In the genomic region with DNA sequence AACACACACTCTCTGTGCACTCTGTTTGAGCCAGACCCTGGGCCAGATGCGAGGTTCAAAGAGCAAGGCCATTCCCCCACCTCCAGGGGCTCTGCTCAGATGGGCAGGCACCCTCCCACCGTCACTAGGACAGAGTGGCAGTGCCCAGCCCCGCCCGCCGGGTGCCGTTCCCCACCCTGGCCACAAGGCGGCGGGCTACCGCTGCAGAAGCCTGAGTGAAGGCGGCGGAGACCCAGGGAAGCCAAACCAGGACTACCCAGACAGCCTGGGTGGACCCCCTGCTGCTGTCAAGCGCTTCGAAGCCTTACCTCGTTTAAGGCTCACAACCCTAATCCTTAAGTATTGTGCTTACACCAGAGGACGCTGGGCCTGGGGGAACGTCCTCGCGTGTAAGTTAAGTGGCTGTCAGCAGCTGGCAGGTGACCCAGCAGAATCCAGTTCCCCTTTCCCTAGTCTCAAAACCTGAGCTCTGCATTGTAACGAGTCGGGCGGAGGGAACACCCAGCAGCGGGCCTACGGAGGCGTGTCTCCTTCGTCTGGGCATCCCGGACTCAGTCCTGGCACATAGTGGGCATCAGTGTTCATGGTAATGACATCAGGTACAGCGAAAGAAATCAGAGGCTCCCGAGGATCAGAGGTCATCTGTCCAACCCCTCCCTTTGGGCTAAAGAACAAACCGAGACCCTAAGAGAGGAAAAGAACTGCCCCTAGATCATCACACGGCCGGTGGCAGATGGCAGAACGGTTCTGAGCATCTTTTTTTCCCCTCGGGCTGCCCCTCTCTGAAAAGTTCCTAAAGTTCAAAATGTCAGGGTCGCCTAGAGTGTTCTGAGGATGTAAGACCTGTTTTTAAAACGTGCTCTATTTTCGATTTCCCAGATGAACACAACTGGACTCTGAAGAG, we compare ENCODE assay signal across 8 cellular contexts. TPM values are rescaled to one million over a fixed set of nuclear protein-coding genes. Genes with fewer than 3 reads are reported as not detected.
DNase-seq lines count a peak whose midpoint lies in the region; ATAC-seq, FAIRE-seq and TF ChIP-seq lines count a peak whose summit lies in the region.

No MANE protein-coding gene starts in this region.

- peaks cover 2 to 43% of the 10 kb centered on the region in 2 experiments; a peak in 4 of 5 replicates for H3K27me3 ChIP-seq in HepG2 (ENCODE audit: control insufficient read depth in 1 of 2, insufficient read depth in 2 of 2, low read length in 2 of 2)

- no peaks in the 10 kb centered on the region for H3K9me3 Mint-ChIP-seq in activated CD4-positive, alpha-beta T cell treated with anti-CD3 and anti-CD28 coated beads for 36 hours (ENCODE audit: low read depth)

- H3K27me3 Mint-ChIP-seq in activated CD4-positive, alpha-beta T cell treated with anti-CD3 and anti-CD28 coated beads for 36 hours, result peaks cover 6% of the 10 kb centered on the region

- peak; percentile 89 for TF ChIP-seq RAD21 in HepG2 (CRISPR knock-in tag; IDR thresholded peaks at IDR 0.05)

- H3K4me1 ChIP-seq in HepG2 (ENCODE audit: insufficient read depth, low read length), result peaks cover 71% of the 10 kb centered on the region

- H3K79me2 ChIP-seq in HepG2 (ENCODE audit: insufficient read depth, low read length), result peaks cover 19% of the 10 kb centered on the region

- peak overlapping the region; percentile 93 for H3K4me2 ChIP-seq in HepG2 (ENCODE audit: low read depth, low read length)

- H3K9me3 ChIP-seq in HepG2 (ENCODE audit: low read length), result no peaks in the 10 kb centered on the region

- no peak overlapping the region for H3K27ac Mint-ChIP-seq in activated CD4-positive, alpha-beta T cell treated with anti-CD3 and anti-CD28 coated beads for 36 hours

- H3K4me1 Mint-ChIP-seq in activated CD4-positive, alpha-beta T cell treated with anti-CD3 and anti-CD28 coated beads for 36 hours, result peaks cover 21% of the 10 kb centered on the region

- H4K20me1 ChIP-seq in HepG2 (ENCODE audit: insufficient read depth, low read length), result 0 out of 2 replicates have a peak, but pooled peaks cover 4% of the 10 kb centered on the region

- peak; percentile 99 for TF ChIP-seq CTCF in GM12874 (IDR thresholded peaks at IDR 0.05; ENCODE audit: insufficient read depth, low read depth, low read length)
- TF ChIP-seq CTCF in HepG2 (CRISPR knock-in tag; IDR thresholded peaks at IDR 0.05), result peak; percentile 100

- 4% methylated on average over 21 of the region's 36 CpGs for WGBS in HepG2 (ENCODE audit: low lambda C conversion rate)

- BruUV-seq in HepG2 (replicated peaks; lab: Mats Ljungman, UMichigan), result no TSS peak

- TF ChIP-seq EP300 in HepG2 (IDR thresholded peaks at IDR 0.05; ENCODE audit: low read depth in 2 of 2, low read length in 2 of 2) (no peak), HepG2 (CRISPR knock-in tag; IDR thresholded peaks at IDR 0.05; ENCODE audit: borderline replicate concordance) (no peak)

- H3K4me3 Mint-ChIP-seq in activated CD4-positive, alpha-beta T cell treated with anti-CD3 and anti-CD28 coated beads for 36 hours, result peak overlapping the region; percentile 9

- H3K27ac ChIP-seq in HepG2 (ENCODE audit: extremely low read length, insufficient read depth, low read length), result no peak overlapping the region

- H3K4me3 ChIP-seq in HepG2 (replicated peaks in 1 of 3; ENCODE audit: insufficient read depth in 1 of 3, low read depth in 2 of 3, low read length in 3 of 3), result peak overlapping the region; percentile 18 to 66 (median 48)

- DNase-seq in NCI-H460 (ENCODE audit: extremely low read depth, low read depth) (peak; percentile 61), cerebellum (ENCODE audit: low spot score) (peak; percentile 84), HepG2 (ENCODE audit: low spot score) (peak; percentile 67)
- peak; percentile 88 for DNase-seq in activated CD4-positive, alpha-beta T cell treated with anti-CD3 and anti-CD28 coated beads for 36 hours
- peak; percentile 35 to 76 (median 60) for DNase-seq in stimulated activated CD4-positive, alpha-beta T cell treated with anti-CD3 and anti-CD28 coated beads, TNF-alpha, amount 100 ng/mL, for 1 hour (ENCODE audit: low read depth in 3 of 3, low spot score in 1 of 3)

- intact Hi-C loops in activated CD4-positive, alpha-beta T cell treated with anti-CD3 and anti-CD28 coated beads for 36 hours (cut with DNase I, micrococcal nuclease), result loop anchor here (5.0 to 10.0 kb wide), 2 partner anchors 164 to 406 kb away; no protein-coding TSS in a partner anchor
- intact Hi-C loops in HepG2 (cut with micrococcal nuclease; ENCODE audit: unreplicated experiment), result loop anchor here (5.0 kb wide), 1 partner anchor 376 kb away; a partner anchor contains a TSS

- ATAC-seq in HG03135 (IDR thresholded peaks at IDR 0.05; ENCODE audit: unreplicated experiment), result peak; percentile 45
- peak; percentile 79 for ATAC-seq in activated CD4-positive, alpha-beta T cell treated with anti-CD3 and anti-CD28 coated beads for 36 hours
- ATAC-seq in HepG2, result peak; percentile 33
- ATAC-seq in GM21526 (IDR thresholded peaks at IDR 0.05; ENCODE audit: low FRiP score, unreplicated experiment), result no peak

- CTCF ChIA-PET in activated CD4-positive, alpha-beta T cell treated with anti-CD3 and anti-CD28 coated beads for 36 hours (lab: Charles Lee), result interaction anchor here (0.6 to 1.7 kb wide), 9 partner anchors 14 to 427 kb away, joined by 3 to 6 read pairs (median 4); no protein-coding TSS in a partner anchor
- CTCF ChIA-PET in HepG2 (lab: Yijun Ruan, JAX; ENCODE audit: low intra/inter-chr PET ratio, low total read pairs), result interaction anchor here (1.2 to 2.3 kb wide), 2 partner anchors 33 to 35 kb away, joined by 3 to 11 read pairs; no protein-coding TSS in a partner anchor

- H2AFZ ChIP-seq in HepG2 (ENCODE audit: low read length), result no peak overlapping the region

- no peak overlapping the region for H3K9ac ChIP-seq in HepG2 (ENCODE audit: insufficient read depth, low read depth, low read length)

- no peak for TF ChIP-seq POLR2A in HepG2 (IDR thresholded peaks at IDR 0.05; ENCODE audit: insufficient read depth in 1 of 2, low read depth in 2 of 2, low read length in 2 of 2)

- POLR2A ChIA-PET in activated CD4-positive, alpha-beta T cell treated with anti-CD3 and anti-CD28 coated beads for 36 hours (lab: Charles Lee), result no interaction called here
- POLR2A ChIA-PET in HepG2 (lab: Yijun Ruan, JAX), result interaction anchor here (5.8 kb wide), 1 partner anchor 20 kb away, joined by 79 read pairs; no protein-coding TSS in a partner anchor

- in situ Hi-C loops in HepG2 (cut with HindIII; ENCODE audit: extremely low pct_ligation_motif_present, low pct_unique_long_range_greater_than_20kb), result no loop called here

- no peaks in the 10 kb centered on the region for H3K36me3 Mint-ChIP-seq in activated CD4-positive, alpha-beta T cell treated with anti-CD3 and anti-CD28 coated beads for 36 hours (ENCODE audit: low read depth)

- no peaks in the 10 kb centered on the region for H3K36me3 ChIP-seq in HepG2 (replicated peaks in 1 of 2; ENCODE audit: control insufficient read depth in 1 of 2, insufficient read depth in 2 of 2, low read length in 2 of 2)

- peak; percentile 49 for FAIRE-seq in HepG2 (lab: Jason Lieb, UNC)

TF ChIP-seq in HepG2, 621 proteins besides CTCF, POLR2A, EP300 and RAD21 (continues in another document):
- TF ChIP-seq, protein P1, sequence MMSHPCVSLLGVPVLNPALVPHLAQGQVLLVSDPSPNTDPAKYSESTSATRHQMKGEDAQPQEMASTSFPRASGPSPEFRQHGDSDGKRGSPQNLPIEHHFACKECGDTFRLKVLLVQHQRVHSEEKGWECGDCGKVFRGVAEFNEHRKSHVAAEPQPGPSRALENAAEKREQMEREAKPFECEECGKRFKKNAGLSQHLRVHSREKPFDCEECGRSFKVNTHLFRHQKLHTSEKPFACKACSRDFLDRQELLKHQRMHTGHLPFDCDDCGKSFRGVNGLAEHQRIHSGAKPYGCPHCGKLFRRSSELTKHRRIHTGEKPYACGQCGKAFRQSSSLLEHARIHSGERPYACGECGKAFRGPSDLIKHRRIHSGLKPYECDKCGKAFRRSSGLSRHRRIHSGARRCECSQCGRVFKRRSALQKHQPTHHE (CRISPR knock-in tag; IDR thresholded peaks at IDR 0.05; ENCODE audit: borderline replicate concordance), result no peak

RNA-seq across cellular contexts. Expression of a gene that starts 4.4 kb away (rescaled TPM):
- 3.5 and 4.5 TPM in 2 replicates for total RNA-seq in NCI-H460 (2014; rRNA removed; shearing (Covaris generic))
- 20.2 and 32.4 TPM in 2 replicates for polyA plus RNA-seq in NCI-H460 (2014; cell fraction: nucleus; rRNA removed)
- 10 to 100 TPM; 43.2 to 43.5 TPM for total RNA-seq in activated CD4-positive, alpha-beta T cell treated with anti-CD3 and anti-CD28 coated beads for 36 hours
- total RNA-seq in cerebellum, result 4.9 TPM
- total RNA-seq in HepG2 (2016; rRNA removed; fragmentation: Illumina TruSeq; extraction: Trizol), result 7.8 and 18.9 TPM in 2 replicates
- 4.4 and 4.5 TPM in 2 replicates for total RNA-seq in HepG2 (2016; cell fraction: cytosol; rRNA removed; fragmentation: Illumina TruSeq; extraction: Trizol; ENCODE audit: low read depth)
- 6.7 and 19.6 TPM in 2 replicates for total RNA-seq in HepG2 (2016; cell fraction: insoluble cytoplasmic fraction; rRNA removed; fragmentation: Illumina TruSeq; extraction: Trizol)
- 5.4 and 5.6 TPM in 2 replicates for total RNA-seq in HepG2 (2016; cell fraction: membrane; rRNA removed; fragmentation: Illumina TruSeq; extraction: Trizol)
- total RNA-seq in HepG2 (2016; cell fraction: nucleus; rRNA removed; fragmentation: Illumina TruSeq; extraction: Trizol), result 23.4 and 28.4 TPM in 2 replicates
- polyA plus RNA-seq in HepG2 (2011; rRNA removed), result 15.5 and 20.0 TPM in 2 replicates
- polyA plus RNA-seq in HepG2 (2011; cell fraction: cytosol; rRNA removed), result 5.4 and 8.7 TPM in 2 replicates
- 141 and 178 TPM in 2 replicates for polyA plus RNA-seq in HepG2 (2011; cell fraction: nucleus; rRNA removed)
- polyA plus RNA-seq in HepG2 (2012), result 6.9 and 8.4 TPM in 2 replicates
- polyA plus RNA-seq in HepG2 (2016; cell fraction: cytosol; fragmentation: Illumina TruSeq; extraction: Trizol; ENCODE audit: low read depth), result 1.1 and 1.5 TPM in 2 replicates
- 8.6 and 9.5 TPM in 2 replicates for polyA plus RNA-seq in HepG2 (2016; cell fraction: insoluble cytoplasmic fraction; fragmentation: Illumina TruSeq; extraction: Trizol; ENCODE audit: low read depth)
- 2.5 and 2.7 TPM in 2 replicates for polyA plus RNA-seq in HepG2 (2016; cell fraction: membrane; fragmentation: Illumina TruSeq; extraction: Trizol; ENCODE audit: low read depth)
- 67.3 and 73.4 TPM in 2 replicates for polyA plus RNA-seq in HepG2 (2016; cell fraction: nucleus; fragmentation: Illumina TruSeq; extraction: Trizol; ENCODE audit: insufficient read depth, low read depth)
- 17.3 and 32.8 TPM in 2 replicates for polyA minus RNA-seq in HepG2 (2011; rRNA and poly(A)+ RNA removed; ENCODE audit: low replicate concordance)
- polyA minus RNA-seq in HepG2 (2011; cell fraction: cytosol; rRNA and poly(A)+ RNA removed), result 4.6 and 4.8 TPM in 2 replicates
- polyA minus RNA-seq in HepG2 (2011; cell fraction: nucleus; rRNA and poly(A)+ RNA removed), result 26.1 and 28.0 TPM in 2 replicates
